Comparison of ENCODE assay signal across 1 cellular context in genomic region chr17:39863918-39864746, GRCh38.
TF ChIP-seq lines count a peak whose summit lies in the region.

TSS of gene IKZF3 (minus strand) at chr17:39864312. CDS start at chr17:39864126, 186 bp downstream.

TF ChIP-seq in HepG2, 621 proteins besides CTCF, POLR2A, EP300 and RAD21 (continued from another document):
- peak; percentile 53 for TF ChIP-seq PAXIP1 (CRISPR knock-in tag; conservative IDR thresholded peaks at IDR 0.05)
- no peak for TF ChIP-seq NFRKB (IDR thresholded peaks at IDR 0.05)
- peak; percentile 72 for TF ChIP-seq FOXA3 (CRISPR knock-in tag; IDR thresholded peaks at IDR 0.05)
- TF ChIP-seq ZNF678 (CRISPR knock-in tag; IDR thresholded peaks at IDR 0.05), result peak; percentile 94
- TF ChIP-seq DNMT1 (CRISPR knock-in tag; IDR thresholded peaks at IDR 0.05), result peak; percentile 82; the same call in 1 of the 2 replicates
- TF ChIP-seq ZKSCAN8 (CRISPR knock-in tag; IDR thresholded peaks at IDR 0.05; ENCODE audit: borderline replicate concordance), result peak; percentile 53; the same call in 1 of the 2 replicates
- peak; percentile 95 for TF ChIP-seq ZFP90 (CRISPR knock-in tag; IDR thresholded peaks at IDR 0.05; ENCODE audit: borderline replicate concordance)
- TF ChIP-seq SRSF4 (IDR thresholded peaks at IDR 0.05; ENCODE audit: low read depth, low read length, poor library complexity, severe bottlenecking), result no peak
- no peak for TF ChIP-seq SIN3B (IDR thresholded peaks at IDR 0.05; ENCODE audit: low read length)
- TF ChIP-seq EZH2 (conservative IDR thresholded peaks at IDR 0.05; ENCODE audit: low read depth, low read length), result peak; percentile 77; the same call in 1 of the 2 replicates
- peak; percentile 99 for TF ChIP-seq CSRNP1 (CRISPR knock-in tag; IDR thresholded peaks at IDR 0.05)
- TF ChIP-seq ZNF224 (CRISPR knock-in tag; IDR thresholded peaks at IDR 0.05), result 0 out of 2 replicates have a peak, but pooled peaks have one; percentile 88
- no peak; the same call in none of the 2 replicates for TF ChIP-seq PRDM10 (CRISPR knock-in tag; IDR thresholded peaks at IDR 0.05; ENCODE audit: low read depth)
- no peak for TF ChIP-seq STAT6 (CRISPR knock-in tag; IDR thresholded peaks at IDR 0.05; ENCODE audit: borderline replicate concordance)
- TF ChIP-seq NFYB (CRISPR knock-in tag; IDR thresholded peaks at IDR 0.05), result peak; percentile 35; the same call in 1 of the 2 replicates
- TF ChIP-seq ATF4 (CRISPR knock-in tag; IDR thresholded peaks at IDR 0.05), result peak in 1 of 2 experiments; percentile 76; a peak in 2 of 4 replicates
- peak; percentile 93 for TF ChIP-seq ZNF691 (CRISPR knock-in tag; IDR thresholded peaks at IDR 0.05; ENCODE audit: borderline replicate concordance, low read depth)
- TF ChIP-seq ZNF598 (CRISPR knock-in tag; IDR thresholded peaks at IDR 0.05; ENCODE audit: borderline replicate concordance), result peak; percentile 99; the same call in 1 of the 2 replicates
- TF ChIP-seq NFIC (IDR thresholded peaks at IDR 0.05; ENCODE audit: low read length), result 0 out of 2 replicates have a peak, but pooled peaks have one; percentile 28
- TF ChIP-seq ETS1 (CRISPR knock-in tag; IDR thresholded peaks at IDR 0.05), result no peak
- no peak for TF ChIP-seq SMARCC2 (IDR thresholded peaks at IDR 0.05)
- peak; percentile 81; the same call in 1 of the 2 replicates for TF ChIP-seq ZFP91 (CRISPR knock-in tag; IDR thresholded peaks at IDR 0.05; ENCODE audit: borderline replicate concordance)
- TF ChIP-seq GLI4 (CRISPR knock-in tag; IDR thresholded peaks at IDR 0.05; ENCODE audit: borderline replicate concordance), result peak; percentile 94
- peak; percentile 92; the same call in 1 of the 2 replicates for TF ChIP-seq CAMTA2 (CRISPR knock-in tag; IDR thresholded peaks at IDR 0.05; ENCODE audit: borderline replicate concordance)
- peak; percentile 93 for TF ChIP-seq TOPORS (CRISPR knock-in tag; IDR thresholded peaks at IDR 0.05)
- peak; percentile 65 for TF ChIP-seq YEATS4 (CRISPR knock-in tag; IDR thresholded peaks at IDR 0.05; ENCODE audit: borderline replicate concordance)
- peak; percentile 85 for TF ChIP-seq GABPB1 (CRISPR knock-in tag; IDR thresholded peaks at IDR 0.05)
- no peak for TF ChIP-seq TCF12 (IDR thresholded peaks at IDR 0.05)
- peak; percentile 74 for TF ChIP-seq TCF12 (CRISPR knock-in tag; IDR thresholded peaks at IDR 0.05)
- peak; percentile 89 for TF ChIP-seq ZSCAN31 (CRISPR knock-in tag; IDR thresholded peaks at IDR 0.05; ENCODE audit: low read depth)
